In genomic region chr3:5276953-5277352, GRCh38 we compare ENCODE assay signal across 17 cellular contexts.
DNase-seq lines count a peak whose midpoint lies in the region; ATAC-seq and TF ChIP-seq lines count a peak whose summit lies in the region.
"Had no signal": no experiment of that assay in that cellular context is flagged by ENCODE, and none has a peak within 500 bp of the region (broad histone marks: within the 10 kb centered on the region; RNA-seq: fewer than 3 reads in every experiment).

No MANE protein-coding gene starts in this region.

- WGBS in esophagus muscularis mucosa: 87% methylated on average over 7 of the region's 7 CpGs

- H3K9me3 ChIP-seq in esophagus muscularis mucosa: peaks cover 0 to 31% (median 22%) of the 10 kb centered on the region in 4 donors

- TF ChIP-seq POLR2A in esophagus muscularis mucosa (IDR thresholded peaks at IDR 0.05; ENCODE audit: low read depth): no peak

- H3K4me1 Mint-ChIP-seq in mesothelial cell of epicardium: no peaks in the 10 kb centered on the region
- H3K4me1 Mint-ChIP-seq in activated T-helper 1 cell treated with anti-CD3 and anti-CD28 coated beads, Interleukin-12 subunit alpha, Interleukin-12 subunit beta, Interleukin-2, Interleukin-4 antibody, amounts not matched to agents 30 ng/mL and 10 ng/mL and 1 ng/mL, durations not matched to agents 14 hours and 24 hours and 36 hours (ENCODE audit: low read depth): no peaks in the 10 kb centered on the region
- H3K4me1 Mint-ChIP-seq: CD14-positive monocyte had no signal

- intact Hi-C loops in esophagus muscularis mucosa (cut with DNase I): no loop called here
- intact Hi-C loops in activated T-helper 1 cell treated with anti-CD3 and anti-CD28 coated beads, Interleukin-12 subunit alpha, Interleukin-12 subunit beta, Interleukin-2, Interleukin-4 antibody, amounts not matched to agents 30 ng/mL and 10 ng/mL and 1 ng/mL, durations not matched to agents 14 hours and 24 hours and 36 hours (cut with micrococcal nuclease): no loop called here

- no peaks in the 10 kb centered on the region for H3K27me3 ChIP-seq in esophagus muscularis mucosa

- ATAC-seq in HG03439 (IDR thresholded peaks at IDR 0.05; ENCODE audit: unreplicated experiment) (peak; percentile 62), HG03280 (IDR thresholded peaks at IDR 0.05; ENCODE audit: unreplicated experiment) (no peak)
- ATAC-seq: CD8-positive, alpha-beta T cell; HCT116 had no signal

- no peaks in the 10 kb centered on the region for H3K4me1 ChIP-seq in esophagus muscularis mucosa

- no peak overlapping the region for H3K4me3 Mint-ChIP-seq in mesothelial cell of epicardium
- no peak overlapping the region for H3K4me3 Mint-ChIP-seq in activated T-helper 1 cell treated with anti-CD3 and anti-CD28 coated beads, Interleukin-12 subunit alpha, Interleukin-12 subunit beta, Interleukin-2, Interleukin-4 antibody, amounts not matched to agents 30 ng/mL and 10 ng/mL and 1 ng/mL, durations not matched to agents 14 hours and 24 hours and 36 hours
- H3K4me3 Mint-ChIP-seq: CD14-positive monocyte; CD8-positive, alpha-beta T cell had no signal

- H3K27ac Mint-ChIP-seq in mesothelial cell of epicardium: no peak overlapping the region
- H3K27ac Mint-ChIP-seq in activated T-helper 1 cell treated with anti-CD3 and anti-CD28 coated beads, Interleukin-12 subunit alpha, Interleukin-12 subunit beta, Interleukin-2, Interleukin-4 antibody, amounts not matched to agents 30 ng/mL and 10 ng/mL and 1 ng/mL, durations not matched to agents 14 hours and 24 hours and 36 hours: no peak overlapping the region
- H3K27ac Mint-ChIP-seq: CD14-positive monocyte; CD8-positive, alpha-beta T cell had no signal

- no peaks in the 10 kb centered on the region for H3K36me3 ChIP-seq in esophagus muscularis mucosa

- peaks cover 21% of the 10 kb centered on the region for H3K9me3 Mint-ChIP-seq in mesothelial cell of epicardium
- peaks cover 3% of the 10 kb centered on the region for H3K9me3 Mint-ChIP-seq in activated T-helper 1 cell treated with anti-CD3 and anti-CD28 coated beads, Interleukin-12 subunit alpha, Interleukin-12 subunit beta, Interleukin-2, Interleukin-4 antibody, amounts not matched to agents 30 ng/mL and 10 ng/mL and 1 ng/mL, durations not matched to agents 14 hours and 24 hours and 36 hours

- no peak overlapping the region for H3K27ac ChIP-seq in esophagus muscularis mucosa (replicated peaks in 1 of 4)
- H3K27ac ChIP-seq: 22Rv1, GM23248 had no signal

- no peaks in the 10 kb centered on the region for H3K27me3 Mint-ChIP-seq in mesothelial cell of epicardium (ENCODE audit: low read depth)
- H3K27me3 Mint-ChIP-seq in activated T-helper 1 cell treated with anti-CD3 and anti-CD28 coated beads, Interleukin-12 subunit alpha, Interleukin-12 subunit beta, Interleukin-2, Interleukin-4 antibody, amounts not matched to agents 30 ng/mL and 10 ng/mL and 1 ng/mL, durations not matched to agents 14 hours and 24 hours and 36 hours (ENCODE audit: insufficient read depth): peaks cover 1% of the 10 kb centered on the region

- no peak for TF ChIP-seq EP300 in esophagus muscularis mucosa (IDR thresholded peaks at IDR 0.05)

- no peak for TF ChIP-seq CTCF in esophagus muscularis mucosa (IDR thresholded peaks at IDR 0.05)
- TF ChIP-seq CTCF in mesothelial cell of epicardium (IDR thresholded peaks at IDR 0.05; ENCODE audit: unreplicated experiment): no peak

- H3K36me3 Mint-ChIP-seq in mesothelial cell of epicardium: no peaks in the 10 kb centered on the region
- no peaks in the 10 kb centered on the region for H3K36me3 Mint-ChIP-seq in activated T-helper 1 cell treated with anti-CD3 and anti-CD28 coated beads, Interleukin-12 subunit alpha, Interleukin-12 subunit beta, Interleukin-2, Interleukin-4 antibody, amounts not matched to agents 30 ng/mL and 10 ng/mL and 1 ng/mL, durations not matched to agents 14 hours and 24 hours and 36 hours (ENCODE audit: low read depth)
- H3K36me3 Mint-ChIP-seq: CD14-positive monocyte; CD8-positive, alpha-beta T cell had no signal

- DNase-seq in NK-92 treated with Interleukin-12 subunit alpha and Interleukin-12 subunit beta, amount 100 ng/mL, for 24 hours (lab: John Stamatoyannopoulos, UW): peak; percentile 5
- DNase-seq in NK-92 (lab: John Stamatoyannopoulos, UW; ENCODE audit: unreplicated experiment) (no peak), esophagus muscularis mucosa (ENCODE audit: extremely low spot score) (peak; percentile 37), mesothelial cell of epicardium (ENCODE audit: low spot score in 2 of 2, unreplicated experiment in 2 of 2) (no peak)
- no peak for DNase-seq in activated T-helper 1 cell treated with anti-CD3 and anti-CD28 coated beads, Interleukin-12 subunit alpha, Interleukin-12 subunit beta, Interleukin-2, Interleukin-4 antibody, amounts not matched to agents 30 ng/mL and 10 ng/mL and 1 ng/mL, durations not matched to agents 14 hours and 24 hours and 36 hours (ENCODE audit: low spot score)
- DNase-seq: Caco-2; CD8-positive, alpha-beta T cell; DMS53; GM23248; IMR-90; Kasumi-1; KBM-7 had no signal

- no peak overlapping the region for H3K4me3 ChIP-seq in esophagus muscularis mucosa
- H3K4me3 ChIP-seq: GM23248 had no signal

Comparison
In these comparisons a context has a peak if more than half of its experiments do, and no peak if none do; other contexts are left out.
1. DNase-seq: peak in NK-92 treated with Interleukin-12 subunit alpha and Interleukin-12 subunit beta, amount 100 ng/mL, for 24 hours (single experiment) and esophagus muscularis mucosa (single experiment); none in NK-92 (single experiment), mesothelial cell of epicardium (0 of 2) and activated T-helper 1 cell treated with anti-CD3 and anti-CD28 coated beads, Interleukin-12 subunit alpha, Interleukin-12 subunit beta, Interleukin-2, Interleukin-4 antibody, amounts not matched to agents 30 ng/mL and 10 ng/mL and 1 ng/mL, durations not matched to agents 14 hours and 24 hours and 36 hours (single experiment).